Comparison of ENCODE assay signal across 16 cellular contexts in the genomic region with DNA sequence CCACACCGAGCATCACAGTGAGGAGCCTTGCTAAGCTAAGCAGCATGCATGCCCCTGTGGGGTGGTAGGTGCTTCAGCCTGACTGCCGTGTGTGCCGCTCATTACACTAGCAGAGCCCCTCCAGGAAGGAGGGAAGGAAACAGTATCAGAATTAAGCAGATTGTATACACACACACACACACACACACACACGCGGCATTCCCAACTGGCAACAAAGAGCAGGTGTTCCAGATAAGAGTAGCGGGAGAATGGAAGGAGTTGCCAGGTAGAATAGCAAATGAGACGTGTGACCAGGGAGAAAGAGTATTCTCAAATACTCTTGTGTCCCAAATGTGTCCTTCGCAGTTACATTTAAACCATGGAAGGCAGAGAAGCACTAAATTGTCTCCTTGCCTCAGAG.
A peak's percentile ranks its signal among the peaks of the same experiment; 100 is the strongest.
DNase-seq lines count a peak whose midpoint lies in the region; ATAC-seq, FAIRE-seq and TF ChIP-seq lines count a peak whose summit lies in the region.
"Had no signal": no experiment of that assay in that cellular context is flagged by ENCODE, and none has a peak within 500 bp of the region (broad histone marks: within the 10 kb centered on the region; RNA-seq: fewer than 3 reads in every experiment).

No MANE protein-coding gene starts in this region.

- no peak for TF ChIP-seq CTCF in D721Med (IDR thresholded peaks at IDR 0.05; ENCODE audit: insufficient read depth, missing control alignments)

- peak; percentile 44 for FAIRE-seq in D721Med (lab: Jason Lieb, UNC)
- FAIRE-seq: endometrium had no signal

- peak overlapping the region; percentile 7 for H3K4me3 ChIP-seq in effector memory CD4-positive, alpha-beta T cell (ENCODE audit: insufficient read depth, low read depth, low read length, poor library complexity, severe bottlenecking)
- H3K4me3 ChIP-seq: PC-9 had no signal

- ATAC-seq in GM21367 (IDR thresholded peaks at IDR 0.05; ENCODE audit: unreplicated experiment) = no peak
- ATAC-seq: foreskin keratinocyte, left ventricle myocardium superior, SK-N-SH treated with all-trans-retinoic acid at 6 μM for 48 hours had no signal

- no peaks in the 10 kb centered on the region for H3K36me3 ChIP-seq in effector memory CD4-positive, alpha-beta T cell (ENCODE audit: control insufficient read depth, insufficient read depth, low read length)

- DNase-seq in DMS 273 (lab: John Stamatoyannopoulos, UW; ENCODE audit: unreplicated experiment) = peak; percentile 28
- DNase-seq in DMS 273 treated with DMSO at 0.1 percent for 48 hours (lab: John Stamatoyannopoulos, UW) = no peak
- no peak for DNase-seq in D721Med (ENCODE audit: insufficient read length, low spot score)
- DNase-seq in NCI-H69 (lab: John Stamatoyannopoulos, UW) = peak; percentile 75
- no peak for DNase-seq in effector memory CD4-positive, alpha-beta T cell
- no peak for DNase-seq in activated CD8-positive, alpha-beta memory T cell treated with anti-CD3 and anti-CD28 coated beads, Interleukin-2, amount 50 U/mL, for 4 hours
- DNase-seq in stimulated activated CD4-positive, alpha-beta T cell treated with anti-CD3 and anti-CD28 coated beads, Interleukin-4, amount 100 ng/mL, for 4 hours = no peak
- DNase-seq: foreskin keratinocyte, Karpas-422, left ventricle myocardium superior, NCI-H1694, PC-9 had no signal

- H3K4me1 ChIP-seq in effector memory CD4-positive, alpha-beta T cell (ENCODE audit: control insufficient read depth, insufficient read depth, low read length, poor library complexity, severe bottlenecking) = peaks cover 58% of the 10 kb centered on the region

- no peak overlapping the region for H3K27ac ChIP-seq in effector memory CD4-positive, alpha-beta T cell (ENCODE audit: insufficient read depth, low read length, poor library complexity, severe bottlenecking)
- H3K27ac ChIP-seq: 22Rv1, foreskin keratinocyte, PC-9 had no signal

- H3K9me3 ChIP-seq in effector memory CD4-positive, alpha-beta T cell (ENCODE audit: control insufficient read depth, low read length) = no peaks in the 10 kb centered on the region

- H3K27me3 ChIP-seq in effector memory CD4-positive, alpha-beta T cell (replicated peaks; ENCODE audit: control insufficient read depth, insufficient read depth, low read length, poor library complexity, severe bottlenecking) = no peaks in the 10 kb centered on the region
- H3K27me3 ChIP-seq: foreskin keratinocyte had no signal

Comparison
In these comparisons a context has a peak if more than half of its experiments do, and no peak if none do; other contexts are left out.
1. DNase-seq: peak in DMS 273 (single experiment) and NCI-H69 (single experiment); none in DMS 273 treated with DMSO at 0.1 percent for 48 hours (single experiment), D721Med (single experiment), effector memory CD4-positive, alpha-beta T cell (0 of 3), activated CD8-positive, alpha-beta memory T cell treated with anti-CD3 and anti-CD28 coated beads, Interleukin-2, amount 50 U/mL, for 4 hours (single experiment) and stimulated activated CD4-positive, alpha-beta T cell treated with anti-CD3 and anti-CD28 coated beads, Interleukin-4, amount 100 ng/mL, for 4 hours (0 of 2).